ENCODE assay signal across 8 cellular contexts in the genomic region with DNA sequence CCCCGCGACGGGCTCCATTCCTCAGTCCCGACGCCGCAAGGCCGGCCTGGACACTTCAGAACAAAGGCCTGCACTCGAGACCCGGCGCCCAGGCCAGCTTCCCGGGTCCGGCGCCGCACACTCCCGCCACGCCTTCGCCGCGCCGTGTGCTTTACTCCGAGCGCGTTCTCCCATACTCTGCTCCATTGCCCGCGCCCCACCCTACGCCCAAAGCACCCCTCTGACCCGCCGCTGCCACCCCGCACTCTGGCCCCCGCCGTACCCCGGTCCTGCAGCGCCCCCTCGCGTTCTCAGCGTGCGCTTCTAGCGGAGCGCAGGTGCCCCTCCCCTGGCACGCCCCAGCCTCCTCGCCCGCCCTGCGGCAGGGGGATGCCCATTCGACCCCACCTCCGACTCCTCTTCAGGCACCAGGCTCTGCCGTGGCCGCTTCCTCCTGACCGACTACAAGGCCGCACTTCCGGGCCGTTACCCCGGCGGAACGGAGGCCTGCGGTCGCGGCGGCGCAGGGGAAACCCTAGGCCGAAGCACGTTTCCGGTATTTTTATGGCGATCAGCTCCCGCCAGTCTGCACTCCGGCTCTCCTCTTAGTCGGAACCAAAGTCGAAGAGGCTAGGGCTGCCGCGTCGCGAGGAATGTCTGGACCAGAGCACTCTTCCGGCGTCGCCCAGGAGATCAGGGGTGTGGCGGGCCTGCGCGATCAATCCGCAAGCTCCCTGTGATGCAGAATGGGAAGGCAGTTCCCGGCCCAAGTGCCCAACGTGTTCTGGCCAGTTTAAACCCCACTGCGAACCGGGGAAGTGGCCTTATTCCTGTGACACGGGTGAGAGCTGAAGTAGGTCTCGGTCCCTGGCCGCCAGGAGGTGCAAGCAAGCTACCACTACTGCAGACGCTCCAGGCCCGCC. TPM values are rescaled to one million over a fixed set of nuclear protein-coding genes. Genes with fewer than 3 reads are reported as not detected.
DNase-seq lines count a peak whose midpoint lies in the region; ATAC-seq and TF ChIP-seq lines count a peak whose summit lies in the region.

A gene (minus strand): TSS at position 456 of the 902 bp plus-strand sequence. CDS start 2,137 bp downstream, outside the sequence.

- H3K4me1 Mint-ChIP-seq in activated naive CD8-positive, alpha-beta T cell treated with anti-CD3 and anti-CD28 coated beads for 36 hours, result peaks cover 27% of the 10 kb centered on the region

- no peaks in the 10 kb centered on the region for H3K9me3 Mint-ChIP-seq in activated naive CD8-positive, alpha-beta T cell treated with anti-CD3 and anti-CD28 coated beads for 36 hours

- H3K4me3 Mint-ChIP-seq in activated naive CD8-positive, alpha-beta T cell treated with anti-CD3 and anti-CD28 coated beads for 36 hours, result peak within 1 kb of the TSS; percentile 96

- peak; percentile 75 for TF ChIP-seq POLR2A in ovary (IDR thresholded peaks at IDR 0.05)

- WGBS in ovary, 3 donors, result 0 to 1% (median 0%) methylated on average over 83 to 87 of the region's 87 CpGs

- H3K36me3 ChIP-seq in ovary (no peaks in the 10 kb centered on the region), tibial artery (peaks cover 15 to 25% (median 17%) of the 10 kb centered on the region in 3 donors)

- H3K27me3 ChIP-seq in ovary, result no peaks in the 10 kb centered on the region
- H3K27me3 ChIP-seq in tibial artery, result no peaks in the 10 kb centered on the region

- peaks cover 23% of the 10 kb centered on the region for H3K36me3 Mint-ChIP-seq in activated naive CD8-positive, alpha-beta T cell treated with anti-CD3 and anti-CD28 coated beads for 36 hours

- ATAC-seq in HG02642 (IDR thresholded peaks at IDR 0.05; ENCODE audit: poor library complexity, unreplicated experiment), result peak; percentile 81

- TF ChIP-seq CTCF in GM12865 (IDR thresholded peaks at IDR 0.05; ENCODE audit: insufficient read depth, low read depth, low read length, missing control alignments) (peak; percentile 94), ovary (IDR thresholded peaks at IDR 0.05) (peak; percentile 24 to 94 (median 89)), tibial artery (IDR thresholded peaks at IDR 0.05) (peak; percentile 75 to 77)

- H3K4me1 ChIP-seq in ovary (ENCODE audit: insufficient read depth) (peaks cover 7% of the 10 kb centered on the region), tibial artery (peaks cover 16 to 49% (median 33%) of the 10 kb centered on the region in 4 donors)

- TF ChIP-seq EP300 in ovary (IDR thresholded peaks at IDR 0.05), result no peak

- H3K4me3 ChIP-seq in GM12865 (ENCODE audit: low read depth, low read length) (peak within 1 kb of the TSS; percentile 93), ovary (peak within 1 kb of the TSS; percentile 76), tibial artery (peak within 1 kb of the TSS; percentile 89 to 95)

- H3K27ac ChIP-seq in ovary (peak within 1 kb of the TSS; percentile 65 to 86), tibial artery (peak within 1 kb of the TSS; percentile 97 to 98)

- H3K27me3 Mint-ChIP-seq in activated naive CD8-positive, alpha-beta T cell treated with anti-CD3 and anti-CD28 coated beads for 36 hours, result no peaks in the 10 kb centered on the region

- H3K9me3 ChIP-seq in ovary (no peaks in the 10 kb centered on the region), tibial artery (no peaks in the 10 kb centered on the region)

- peak within 1 kb of the TSS; percentile 88 for H3K27ac Mint-ChIP-seq in activated naive CD8-positive, alpha-beta T cell treated with anti-CD3 and anti-CD28 coated beads for 36 hours

- DNase-seq in GM12865 (ENCODE audit: low read depth), result peak; percentile 98
- DNase-seq in NCI-H1105 (lab: John Stamatoyannopoulos, UW), result peak; percentile 92
- peak; percentile 82 for DNase-seq in SKM-1 treated with dmso at 0.1 percent for 144 hours (lab: John Stamatoyannopoulos, UW; ENCODE audit: unreplicated experiment)
- peak; percentile 94 for DNase-seq in activated naive CD8-positive, alpha-beta T cell treated with anti-CD3 and anti-CD28 coated beads for 36 hours
- peak; percentile 83 to 98 (median 93) for DNase-seq in head of caudate nucleus
- DNase-seq in ovary, result peak; percentile 90 to 95 (median 92)
- peak; percentile 91 to 96 for DNase-seq in tibial artery

- intact Hi-C loops in head of caudate nucleus (cut with DNase I), result no loop called here
- intact Hi-C loops in ovary (cut with DNase I), result loop anchor here in 1 of 4 donors (1.0 kb wide), 1 partner anchor 39 kb away; a partner anchor contains a TSS
- intact Hi-C loops in tibial artery (cut with DNase I; ENCODE audit: low total_unique reads), result loop anchor here (5.0 kb wide), 1 partner anchor 42 kb away; a partner anchor contains a TSS

RNA-seq across cellular contexts. Expression of the gene that starts here (rescaled TPM):
- total RNA-seq in activated naive CD8-positive, alpha-beta T cell treated with anti-CD3 and anti-CD28 coated beads for 36 hours, result 10 to 100 TPM; 11.1 to 11.8 TPM
- 10 to 100 TPM in 5 of 7 donors, 1 to 10 TPM in 2; 8.1 to 23.3 (median 17.3) TPM for total RNA-seq in ovary
- polyA plus RNA-seq in ovary, result 10 to 100 TPM in 1 of 2 donors, 1 to 10 TPM in 1; 1.1 to 11.6 TPM

Comparison
In these comparisons a context has a peak if more than half of its experiments do, and no peak if none do; other contexts are left out.
1. Peak in every context shown above with its lines: DNase-seq, ATAC-seq, H3K4me3 ChIP-seq and H3K27ac ChIP-seq.